In the genomic region with DNA sequence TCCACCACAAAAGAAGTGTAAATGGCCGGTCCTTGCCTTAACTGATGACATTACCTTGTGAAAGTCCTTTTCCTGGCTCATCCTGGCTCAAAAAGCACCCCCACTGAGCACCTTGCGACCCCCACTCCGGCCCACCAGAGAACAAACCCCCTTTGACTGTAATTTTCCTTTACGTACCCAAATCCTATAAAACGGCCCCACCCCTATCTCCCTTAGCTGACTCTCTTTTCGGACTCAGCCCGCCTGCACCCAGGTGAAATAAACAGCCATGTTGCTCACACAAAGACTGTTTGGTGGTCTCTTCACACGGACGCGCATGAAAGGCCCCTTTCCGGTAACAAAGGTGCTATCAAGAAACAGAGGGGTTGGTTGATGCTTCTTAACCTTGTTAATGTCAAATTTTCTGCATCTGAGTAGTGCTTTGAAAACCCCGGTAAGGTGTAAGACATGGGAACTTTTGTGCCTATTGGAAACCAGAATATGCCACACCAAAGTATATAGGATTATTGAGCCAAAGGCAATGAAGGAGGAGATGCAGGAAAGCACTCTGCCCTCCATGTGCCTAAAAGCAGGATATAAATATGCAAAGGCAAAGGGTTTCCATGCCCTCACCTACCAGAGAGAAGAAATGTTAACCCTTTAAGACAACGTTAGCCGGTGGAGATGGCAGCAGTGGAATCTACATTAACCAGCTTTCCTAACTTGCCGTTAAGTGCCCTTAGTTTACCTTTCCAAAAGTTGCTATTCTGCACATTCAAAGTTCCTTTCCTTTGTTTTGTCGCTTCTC, we compare ENCODE assay signal across 6 cellular contexts.
DNase-seq lines count a peak whose midpoint lies in the region; ATAC-seq and TF ChIP-seq lines count a peak whose summit lies in the region.
"Not testable (repeated sequence)": the region's sequence is repeated elsewhere in the genome, so short reads cannot be mapped to it uniquely, and the experiment has no call there.

No MANE protein-coding gene starts in this region.

- H3K4me3 Mint-ChIP-seq in GM23338 = peak overlapping the region; percentile 23; the same call in 1 of the 3 replicates
- not testable (repeated sequence) for H3K4me3 Mint-ChIP-seq in activated CD4-positive, alpha-beta T cell treated with anti-CD3 and anti-CD28 coated beads, Interleukin-2, amount 10 ng/mL, durations not matched to agents 24 days and 14 days
- H3K4me3 Mint-ChIP-seq in endodermal cell = peak overlapping the region; percentile 20

- H3K4me2 ChIP-seq in GM23338 = peak overlapping the region; percentile 48
- H3K4me2 ChIP-seq in mesendoderm (ENCODE audit: low read length) = not testable (repeated sequence)

- H3F3A ChIP-seq in GM23338 (replicated peaks; ENCODE audit: low read depth) = peaks cover 15% of the 10 kb centered on the region

- not testable (repeated sequence) for H2AFZ ChIP-seq in GM23338

- intact Hi-C loops in activated CD4-positive, alpha-beta T cell treated with anti-CD3 and anti-CD28 coated beads, Interleukin-2, amount 10 ng/mL, durations not matched to agents 24 days and 14 days (cut with micrococcal nuclease) = not testable (repeated sequence)

- not testable (repeated sequence) for H3K9me3 Mint-ChIP-seq in GM23338; activated CD4-positive, alpha-beta T cell treated with anti-CD3 and anti-CD28 coated beads, Interleukin-2, amount 10 ng/mL, durations not matched to agents 24 days and 14 days
- peaks cover 11% of the 10 kb centered on the region for H3K9me3 Mint-ChIP-seq in endodermal cell

- H3K9ac ChIP-seq in HUES6 (ENCODE audit: low read length) (peak overlapping the region; percentile 63), iPS-15b (ENCODE audit: low read depth, low read length) (peak overlapping the region; percentile 60)
- H3K9ac ChIP-seq in endodermal cell (ENCODE audit: extremely low read depth, low read length, poor library complexity, severe bottlenecking); mesendoderm (ENCODE audit: low read length): not testable (repeated sequence)

- peaks cover 13% of the 10 kb centered on the region for H3K36me3 Mint-ChIP-seq in GM23338 (ENCODE audit: low read depth)
- not testable (repeated sequence) for H3K36me3 Mint-ChIP-seq in activated CD4-positive, alpha-beta T cell treated with anti-CD3 and anti-CD28 coated beads, Interleukin-2, amount 10 ng/mL, durations not matched to agents 24 days and 14 days (ENCODE audit: low read depth); endodermal cell (ENCODE audit: low read depth)

- H3K9me2 ChIP-seq in GM23338 (ENCODE audit: insufficient read depth) = not testable (repeated sequence)

- DNase-seq in GM23338 (ENCODE audit: low spot score) = peak; percentile 39
- DNase-seq in activated CD4-positive, alpha-beta T cell treated with anti-CD3 and anti-CD28 coated beads, Interleukin-2, amount 10 ng/mL, durations not matched to agents 24 days and 14 days = peak; percentile 21
- peak; percentile 58 for DNase-seq in endodermal cell
- not testable (repeated sequence) for DNase-seq in mesendoderm

- TF ChIP-seq CTCF in GM23338 (conservative IDR thresholded peaks at IDR 0.05; ENCODE audit: low read depth in 2 of 2); endodermal cell (conservative IDR thresholded peaks at IDR 0.05): not testable (repeated sequence)

- H3K9me3 ChIP-seq in HUES6 (ENCODE audit: control insufficient read depth, insufficient read depth, low read depth, low read length); endodermal cell (ENCODE audit: control insufficient read depth, low read length); iPS-15b (ENCODE audit: control insufficient read depth, insufficient read depth, low read length): not testable (repeated sequence)

- H3K4me1 ChIP-seq in GM23338 (ENCODE audit: insufficient read depth) = peaks cover 31% of the 10 kb centered on the region
- H3K4me1 ChIP-seq in HUES6 (ENCODE audit: control insufficient read depth, insufficient read depth, low read length) = peaks cover 24% of the 10 kb centered on the region
- not testable (repeated sequence) for H3K4me1 ChIP-seq in endodermal cell (ENCODE audit: control insufficient read depth, insufficient read depth, low read length); mesendoderm (ENCODE audit: control insufficient read depth, low read depth, low read length)
- peaks cover 11% of the 10 kb centered on the region for H3K4me1 ChIP-seq in iPS-15b (ENCODE audit: control insufficient read depth, insufficient read depth, low read length)

- not testable (repeated sequence) for H3K4ac ChIP-seq in mesendoderm (ENCODE audit: low read depth, low read length)

- not testable (repeated sequence) for H2BK15ac ChIP-seq in mesendoderm (replicated peaks; ENCODE audit: low read depth)

- peak overlapping the region; percentile 50 for H3K56ac ChIP-seq in mesendoderm (ENCODE audit: low read length)

- H3K18ac ChIP-seq in mesendoderm (ENCODE audit: low read length) = peak overlapping the region; percentile 51

- H4K8ac ChIP-seq in mesendoderm (ENCODE audit: low read depth, low read length) = not testable (repeated sequence)

- peak overlapping the region; percentile 74 for H2BK120ac ChIP-seq in mesendoderm (ENCODE audit: low read depth, low read length)

- peak overlapping the region; percentile 22; the same call in 1 of the 2 replicates for H3K4me3 ChIP-seq in GM23338
- H3K4me3 ChIP-seq in HUES6 (ENCODE audit: low read depth, low read length) = peak overlapping the region; percentile 47
- H3K4me3 ChIP-seq in endodermal cell (ENCODE audit: low read length); mesendoderm (ENCODE audit: low read length): not testable (repeated sequence)
- peak overlapping the region; percentile 37 for H3K4me3 ChIP-seq in iPS-15b (ENCODE audit: low read depth, low read length)

- H3K27me3 ChIP-seq in GM23338 (ENCODE audit: insufficient read depth); HUES6 (ENCODE audit: control insufficient read depth, insufficient read depth, low read length); endodermal cell (ENCODE audit: control insufficient read depth, insufficient read depth, low read length, poor library complexity, severe bottlenecking); iPS-15b (ENCODE audit: control insufficient read depth, insufficient read depth, low read length); mesendoderm (ENCODE audit: insufficient read depth, low read length, poor library complexity): not testable (repeated sequence)

- not testable (repeated sequence) for H4K20me1 ChIP-seq in GM23338 (replicated peaks; ENCODE audit: insufficient read depth)

- H3K4me1 Mint-ChIP-seq in GM23338 = peaks cover 10% of the 10 kb centered on the region
- H3K4me1 Mint-ChIP-seq in activated CD4-positive, alpha-beta T cell treated with anti-CD3 and anti-CD28 coated beads, Interleukin-2, amount 10 ng/mL, durations not matched to agents 24 days and 14 days; endodermal cell: not testable (repeated sequence)

- not testable (repeated sequence) for H3K36me3 ChIP-seq in GM23338 (ENCODE audit: insufficient read depth); endodermal cell (ENCODE audit: control insufficient read depth, insufficient read depth, low read length); iPS-15b (ENCODE audit: control insufficient read depth, insufficient read depth, low read length); mesendoderm (ENCODE audit: control insufficient read depth, insufficient read depth, low read length)
- H3K36me3 ChIP-seq in HUES6 (ENCODE audit: control insufficient read depth, insufficient read depth, low read length) = peaks cover 46% of the 10 kb centered on the region; the same call in 1 of the 2 replicates

- H2AK5ac ChIP-seq in mesendoderm (ENCODE audit: low read length) = not testable (repeated sequence)

- not testable (repeated sequence) for H3K79me1 ChIP-seq in mesendoderm (ENCODE audit: low read length)

- peak overlapping the region; percentile 11 for H2BK5ac ChIP-seq in mesendoderm (ENCODE audit: low read length)

- not testable (repeated sequence) for H4K5ac ChIP-seq in mesendoderm (ENCODE audit: low read length)

- ATAC-seq in GM23338 = peak; percentile 79

- H3K27me3 Mint-ChIP-seq in GM23338 (ENCODE audit: insufficient read depth, low read depth, poor library complexity); activated CD4-positive, alpha-beta T cell treated with anti-CD3 and anti-CD28 coated beads, Interleukin-2, amount 10 ng/mL, durations not matched to agents 24 days and 14 days; endodermal cell (ENCODE audit: insufficient read depth): not testable (repeated sequence)

- H3K79me2 ChIP-seq in GM23338 (replicated peaks; ENCODE audit: insufficient read depth); mesendoderm (ENCODE audit: control insufficient read depth, insufficient read depth, low read length): not testable (repeated sequence)

- 53 to 64% methylated on average over 5 to 14 of the region's 16 CpGs for WGBS in endodermal cell (ENCODE audit: insufficient coverage in 1 of 2, insufficient read length in 1 of 2), 2 experiments
- WGBS in mesendoderm (ENCODE audit: extremely low coverage, insufficient coverage, low lambda C conversion rate) = no CpG with 5 or more reads among the region's 16 CpGs

- H3K23ac ChIP-seq in mesendoderm (ENCODE audit: low read length) = not testable (repeated sequence)

- H3K27ac ChIP-seq in GM23338 (ENCODE audit: low read depth) (peak overlapping the region; percentile 99), HUES6 (ENCODE audit: low read depth, low read length) (peak overlapping the region; percentile 79), mesendoderm (ENCODE audit: low read depth, low read length) (peak overlapping the region; percentile 37)
- H3K27ac ChIP-seq in endodermal cell (ENCODE audit: low read depth, low read length) = not testable (repeated sequence)

- not testable (repeated sequence) for H3K27ac Mint-ChIP-seq in GM23338; activated CD4-positive, alpha-beta T cell treated with anti-CD3 and anti-CD28 coated beads, Interleukin-2, amount 10 ng/mL, durations not matched to agents 24 days and 14 days
- peak overlapping the region; percentile 88 for H3K27ac Mint-ChIP-seq in endodermal cell

TF ChIP-seq in GM23338, 12 proteins besides CTCF, POLR2A, EP300 and RAD21:
- TF ChIP-seq NANOG (IDR thresholded peaks at IDR 0.05; ENCODE audit: borderline replicate concordance) = peak; percentile 59; the same call in 1 of the 2 replicates
TF ChIP-seq in GM23338: peak in this region for 1; not testable (repeated sequence) for 11.
